ENCODE assay signal across 2 cellular contexts in the genomic region with DNA sequence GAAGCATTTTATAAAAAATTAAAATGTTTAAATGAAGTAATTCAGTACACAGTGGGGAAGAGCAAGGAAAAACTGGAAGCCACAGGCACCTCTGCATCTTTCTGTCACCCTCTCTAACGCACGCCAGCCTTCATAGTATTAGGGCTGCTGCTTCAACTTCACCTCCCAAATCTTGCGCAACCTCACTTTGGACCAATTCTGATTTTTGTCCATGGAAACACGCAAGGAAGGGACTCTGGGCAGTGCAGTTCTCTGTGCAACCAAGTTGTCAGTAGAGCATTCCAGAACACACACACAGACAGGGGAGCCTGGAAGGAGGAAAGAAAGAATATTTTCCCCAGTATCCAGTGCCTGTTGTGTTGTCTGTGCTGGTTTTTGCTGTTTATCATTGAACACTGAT.
TF ChIP-seq lines count a peak whose summit lies in the region.

No MANE protein-coding gene starts in this region.

TF ChIP-seq in IMR-90, 13 proteins besides CTCF, POLR2A, EP300 and RAD21:
- TF ChIP-seq CEBPB (IDR thresholded peaks at IDR 0.05; ENCODE audit: low read depth, low read length) (peak; percentile 82), RCOR1 (IDR thresholded peaks at IDR 0.05; ENCODE audit: insufficient replicate concordance, low read length) (no peak)

TF ChIP-seq in H1, 55 proteins besides CTCF, POLR2A, EP300 and RAD21:
- no peak for TF ChIP-seq KDM5A (IDR thresholded peaks at IDR 0.05; ENCODE audit: low read length)
- TF ChIP-seq CREB1 (IDR thresholded peaks at IDR 0.05): no peak
- TF ChIP-seq CEBPB (IDR thresholded peaks at IDR 0.05; ENCODE audit: low read depth, low read length): peak; percentile 88
- TF ChIP-seq TCF12 (IDR thresholded peaks at IDR 0.05; ENCODE audit: low read depth, low read length): no peak
